ENCODE assay signal across 8 cellular contexts in genomic region chr19:45340232-45340898, GRCh38. TPM values are rescaled to one million over a fixed set of nuclear protein-coding genes. Genes with fewer than 3 reads are reported as not detected.
DNase-seq lines count a peak whose midpoint lies in the region; ATAC-seq, FAIRE-seq and TF ChIP-seq lines count a peak whose summit lies in the region.

TSS of gene KLC3 (plus strand) at chr19:45340750. CDS start at chr19:45345542, 4,792 bp downstream.

- peak within 1 kb of the TSS; percentile 99 for H3K4me2 ChIP-seq in keratinocyte (ENCODE audit: control insufficient read depth, extremely low read depth, insufficient read depth, low read depth, low read length)

- no peak for TF ChIP-seq POLR2A in GM12892 (IDR thresholded peaks at IDR 0.05; ENCODE audit: low read depth, low read length)

- H3K4me1 ChIP-seq in keratinocyte (ENCODE audit: control insufficient read depth, extremely low read depth, insufficient read depth, low read length): peaks cover 26% of the 10 kb centered on the region

- H3K36me3 ChIP-seq in keratinocyte (ENCODE audit: control insufficient read depth in 2 of 2, extremely low read depth in 1 of 2, insufficient read depth in 2 of 2, low read length in 2 of 2): no peaks in the 10 kb centered on the region

- H3K9me3 Mint-ChIP-seq in activated naive CD4-positive, alpha-beta T cell treated with anti-CD3 and anti-CD28 coated beads for 36 hours: no peaks in the 10 kb centered on the region

- no peaks in the 10 kb centered on the region for H3K27me3 ChIP-seq in keratinocyte (ENCODE audit: control insufficient read depth, extremely low read depth, insufficient read depth, low read length)

- dilution Hi-C loops in keratinocyte (cut with MboI; ENCODE audit: extremely low pct_ligation_motif_present, low sequenced_read_pairs): no loop called here

- H3K27me3 Mint-ChIP-seq in activated naive CD4-positive, alpha-beta T cell treated with anti-CD3 and anti-CD28 coated beads for 36 hours (ENCODE audit: low read depth): peaks cover 18% of the 10 kb centered on the region

- FAIRE-seq in keratinocyte (lab: Jason Lieb, UNC) (no peak), GM12892 (lab: Jason Lieb, UNC) (no peak)

- H4K20me1 ChIP-seq in keratinocyte (ENCODE audit: control insufficient read depth, extremely low read depth, insufficient read depth, low read length): no peaks in the 10 kb centered on the region

- peak within 1 kb of the TSS; percentile 38 for H3K4me3 Mint-ChIP-seq in activated naive CD4-positive, alpha-beta T cell treated with anti-CD3 and anti-CD28 coated beads for 36 hours

- CTCF ChIA-PET in activated naive CD4-positive, alpha-beta T cell treated with anti-CD3 and anti-CD28 coated beads for 36 hours (lab: Charles Lee): no interaction called here

- peak within 1 kb of the TSS; percentile 52 for H3K27ac ChIP-seq in keratinocyte (ENCODE audit: control insufficient read depth, insufficient read depth, low read length)

- peaks cover 18% of the 10 kb centered on the region for H3K79me2 ChIP-seq in keratinocyte (ENCODE audit: control insufficient read depth, insufficient read depth, low read length)

- peak within 1 kb of the TSS; percentile 82 to 98 (median 83) for H3K4me3 ChIP-seq in keratinocyte (ENCODE audit: control insufficient read depth in 2 of 3, extremely low read depth in 1 of 3, insufficient read depth in 2 of 3, low read depth in 1 of 3, low read length in 3 of 3)

- H3K9me1 ChIP-seq in keratinocyte (ENCODE audit: control insufficient read depth, extremely low read depth, insufficient read depth, low read length): no peaks in the 10 kb centered on the region

- H3K36me3 Mint-ChIP-seq in activated naive CD4-positive, alpha-beta T cell treated with anti-CD3 and anti-CD28 coated beads for 36 hours (ENCODE audit: low read depth): no peaks in the 10 kb centered on the region

- H3K27ac Mint-ChIP-seq in activated naive CD4-positive, alpha-beta T cell treated with anti-CD3 and anti-CD28 coated beads for 36 hours: no peak within 1 kb of the TSS

- no peak for TF ChIP-seq CTCF in keratinocyte (optimal IDR thresholded peaks at IDR 0.05 in 1 of 3, IDR thresholded peaks at IDR 0.05 in 1 of 3, conservative IDR thresholded peaks at IDR 0.05 in 1 of 3; ENCODE audit: extremely low read depth in 1 of 3, insufficient read depth in 2 of 3, low read length in 3 of 3)

- ATAC-seq in stimulated activated naive CD8-positive, alpha-beta T cell treated with anti-CD3 and anti-CD28 coated beads, Interleukin-15, Interleukin-2, amounts not matched to agents 100 U/mL and 50 U/mL, for 24 hours: no peak
- ATAC-seq in HG03460 (IDR thresholded peaks at IDR 0.05; ENCODE audit: unreplicated experiment): no peak

- no peaks in the 10 kb centered on the region for H3K9me3 ChIP-seq in keratinocyte (ENCODE audit: control insufficient read depth, low read depth, low read length)

- H2AFZ ChIP-seq in keratinocyte (ENCODE audit: control insufficient read depth, low read length): peak within 1 kb of the TSS; percentile 83

- peak within 1 kb of the TSS; percentile 86 for H3K9ac ChIP-seq in keratinocyte (ENCODE audit: control insufficient read depth, extremely low read depth, insufficient read depth, low read length)

- DNase-seq in ELF-1 (ENCODE audit: low read depth, low spot score) (peak; percentile 50), NCI-H748 (lab: John Stamatoyannopoulos, UW; ENCODE audit: unreplicated experiment) (peak; percentile 77), keratinocyte (ENCODE audit: low read depth, low spot score) (no peak), GM03348 (ENCODE audit: low spot score) (no peak), GM12892 (ENCODE audit: insufficient read length) (no peak)
- DNase-seq in activated naive CD4-positive, alpha-beta T cell treated with anti-CD3 and anti-CD28 coated beads for 36 hours: peak; percentile 19
- DNase-seq in stimulated activated naive CD8-positive, alpha-beta T cell treated with anti-CD3 and anti-CD28 coated beads, Interleukin-15, Interleukin-2, amounts not matched to agents 100 U/mL and 50 U/mL, for 24 hours: peak; percentile 45

- intact Hi-C loops in activated naive CD4-positive, alpha-beta T cell treated with anti-CD3 and anti-CD28 coated beads for 36 hours (cut with micrococcal nuclease): no loop called here

- peaks cover 4% of the 10 kb centered on the region for H3K4me1 Mint-ChIP-seq in activated naive CD4-positive, alpha-beta T cell treated with anti-CD3 and anti-CD28 coated beads for 36 hours (ENCODE audit: low read depth)

RNA-seq across cellular contexts. Expression of gene KLC3, which starts in this region (rescaled TPM):
- not detected for total RNA-seq in activated naive CD4-positive, alpha-beta T cell treated with anti-CD3 and anti-CD28 coated beads for 36 hours
- polyA plus RNA-seq in keratinocyte: 14.7 to 27.9 TPM (median 15.3 TPM) in 3 replicates
- polyA plus RNA-seq in keratinocyte (2011; ENCODE audit: low read depth): 59.9 TPM
- polyA plus RNA-seq in keratinocyte (2011; cell fraction: cytosol; rRNA removed): 7.2 and 22.3 TPM in 2 replicates
- polyA plus RNA-seq in keratinocyte (2011; cell fraction: nucleus; rRNA removed): 12.1 and 18.4 TPM in 2 replicates
- polyA plus RNA-seq in keratinocyte (2012; ENCODE audit: low replicate concordance): 35.8 and 57.4 TPM in 2 replicates
- 6.2 to 11.3 TPM (median 10.3 TPM) in 3 replicates for polyA minus RNA-seq in keratinocyte
- polyA minus RNA-seq in keratinocyte (2011; cell fraction: cytosol; rRNA and poly(A)+ RNA removed): 31.7 TPM
- 7.8 and 10.4 TPM in 2 replicates for polyA minus RNA-seq in keratinocyte (2011; cell fraction: nucleus; rRNA and poly(A)+ RNA removed)
- not detected for polyA plus RNA-seq in GM12892 (2012; ENCODE audit: missing spikeins)

Comparison
In these comparisons a context has a peak if more than half of its experiments do, and no peak if none do; other contexts are left out.
1. Peak in DNase-seq in activated naive CD4-positive, alpha-beta T cell treated with anti-CD3 and anti-CD28 coated beads for 36 hours; RNA of the gene not detected or under 1 TPM.
2. DNase-seq: peak in ELF-1 (single experiment), NCI-H748 (single experiment) and stimulated activated naive CD8-positive, alpha-beta T cell treated with anti-CD3 and anti-CD28 coated beads, Interleukin-15, Interleukin-2, amounts not matched to agents 100 U/mL and 50 U/mL, for 24 hours (single experiment); none in keratinocyte (single experiment), GM03348 (single experiment) and GM12892 (single experiment).